Comparison of ENCODE assay signal across 39 cellular contexts in the genomic region with DNA sequence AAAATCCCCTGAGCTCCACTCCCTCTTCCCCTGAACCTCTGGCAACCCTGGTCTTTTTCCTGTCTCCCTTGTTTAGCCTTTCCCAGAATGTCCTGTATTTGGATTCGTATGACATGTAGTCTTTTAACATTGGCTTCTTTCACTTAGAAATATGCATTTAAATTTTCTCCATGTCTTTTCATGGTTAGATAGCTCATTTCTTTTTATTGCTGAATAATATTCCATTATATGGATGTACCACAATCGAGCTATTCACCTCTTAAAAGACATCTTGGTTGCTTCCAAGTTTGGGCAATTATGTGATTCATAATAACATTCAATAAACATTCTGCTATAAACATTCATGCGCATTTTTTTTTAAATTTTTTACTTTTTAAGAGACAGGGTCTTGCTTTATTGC.
"Had no signal": no experiment of that assay in that cellular context is flagged by ENCODE, and none has a peak within 500 bp of the region (broad histone marks: within the 10 kb centered on the region; RNA-seq: fewer than 3 reads in every experiment).

No MANE protein-coding gene starts in this region.

- H3K4me1 ChIP-seq: adrenal gland, ascending aorta, body of pancreas, breast epithelium had no signal

- H3K27me3 ChIP-seq: adrenal gland, ascending aorta, body of pancreas, brain microvascular endothelial cell, cardiac muscle cell had no signal

- H3K4me3 ChIP-seq: adrenal gland, ascending aorta, body of pancreas, breast epithelium, cardiac muscle cell had no signal

- H3K9me3 Mint-ChIP-seq: activated T-helper 1 cell treated with anti-CD3 and anti-CD28 coated beads, Interleukin-12 subunit alpha, Interleukin-12 subunit beta, Interleukin-2, Interleukin-4 antibody, amounts not matched to agents 30 ng/mL and 10 ng/mL and 1 ng/mL, durations not matched to agents 14 hours and 24 hours and 36 hours had no signal

- H3K4me1 Mint-ChIP-seq: activated naive CD4-positive, alpha-beta T cell treated with anti-CD3 and anti-CD28 coated beads, Interleukin-2, amount 10 ng/mL, durations not matched to agents 7 days and 5 days; activated naive CD4-positive, alpha-beta T cell treated with anti-CD3 and anti-CD28 coated beads, Interleukin-2, amount 50 U/mL, for 24 hours; activated naive CD8-positive, alpha-beta T cell treated with anti-CD3 and anti-CD28 coated beads for 36 hours; activated naive CD8-positive, alpha-beta T cell treated with anti-CD3 and anti-CD28 coated beads, Interleukin-2, amount 10 ng/mL, durations not matched to agents 7 days and 5 days; activated naive CD8-positive, alpha-beta T cell treated with anti-CD3 and anti-CD28 coated beads, Interleukin-2, amount 50 U/mL, for 24 hours; activated T-helper 17 cell treated with anti-CD3 and anti-CD28 coated beads, Interleukin-2, amount 50 U/mL, for 72 hours; central memory CD8-positive, alpha-beta T cell had no signal

- H3K36me3 ChIP-seq: adrenal gland, ascending aorta, brain microvascular endothelial cell, breast epithelium, cardiac muscle cell had no signal

- ATAC-seq: activated naive CD4-positive, alpha-beta T cell treated with anti-CD3 and anti-CD28 coated beads, Interleukin-2, amount 50 U/mL, for 72 hours; activated naive CD8-positive, alpha-beta T cell treated with anti-CD3 and anti-CD28 coated beads, Interleukin-2, amount 50 U/mL, for 24 hours; activated T-cell treated with anti-CD3 and anti-CD28 coated beads, Interleukin-2, amount 50 U/mL, for 4 hours; activated T-cell treated with anti-CD3 and anti-CD28 coated beads, Interleukin-2, amount 50 U/mL, for 72 hours; activated T-helper 17 cell treated with anti-CD3 and anti-CD28 coated beads, Interleukin-2, amount 50 U/mL, for 72 hours; body of pancreas had no signal

- H3K27ac Mint-ChIP-seq: activated naive CD4-positive, alpha-beta T cell treated with anti-CD3 and anti-CD28 coated beads for 36 hours; activated naive CD4-positive, alpha-beta T cell treated with anti-CD3 and anti-CD28 coated beads, Interleukin-2, amount 10 ng/mL, durations not matched to agents 7 days and 5 days; activated naive CD4-positive, alpha-beta T cell treated with anti-CD3 and anti-CD28 coated beads, Interleukin-2, amount 50 U/mL, for 24 hours; activated naive CD4-positive, alpha-beta T cell treated with anti-CD3 and anti-CD28 coated beads, Interleukin-2, amount 50 U/mL, for 72 hours; activated naive CD8-positive, alpha-beta T cell; activated naive CD8-positive, alpha-beta T cell treated with anti-CD3 and anti-CD28 coated beads for 36 hours; activated naive CD8-positive, alpha-beta T cell treated with anti-CD3 and anti-CD28 coated beads, Interleukin-2, amount 10 ng/mL, durations not matched to agents 7 days and 5 days; activated naive CD8-positive, alpha-beta T cell treated with anti-CD3 and anti-CD28 coated beads, Interleukin-2, amount 50 U/mL, for 24 hours; activated T-cell treated with anti-CD3 and anti-CD28 coated beads, Interleukin-2, amount 50 U/mL, for 72 hours; activated T-helper 1 cell treated with anti-CD3 and anti-CD28 coated beads, Interleukin-12 subunit alpha, Interleukin-12 subunit beta, Interleukin-2, Interleukin-4 antibody, amounts not matched to agents 30 ng/mL and 10 ng/mL and 1 ng/mL, durations not matched to agents 14 hours and 24 hours and 36 hours; activated T-helper 17 cell treated with anti-CD3 and anti-CD28 coated beads, Interleukin-2, amount 50 U/mL, for 72 hours; activated T-helper 2 cell treated with anti-CD3 and anti-CD28 coated beads, Interferon-gamma antibody, Interleukin-2, Interleukin-4, amounts not matched to agents 10 μg/mL and 5 μg/mL and 100 μg/mL, durations not matched to agents 14 hours and 24 hours and 36 hours; brain had no signal

- H3K27me3 Mint-ChIP-seq: activated naive CD4-positive, alpha-beta T cell treated with anti-CD3 and anti-CD28 coated beads, Interleukin-2, amount 10 ng/mL, durations not matched to agents 7 days and 5 days had no signal

- DNase-seq: activated effector memory CD4-positive, alpha-beta T cell treated with anti-CD3 and anti-CD28 coated beads, Interleukin-2, amount 50 U/mL, for 16 hours; activated effector memory CD4-positive, alpha-beta T cell treated with Interleukin-2 at 50 U/mL for 16 hours; activated gamma-delta T cell; activated gamma-delta T cell treated with Interleukin-2 at 50 U/mL for 16 hours; activated naive CD4-positive, alpha-beta T cell; activated naive CD4-positive, alpha-beta T cell treated with anti-CD3 and anti-CD28 coated beads for 36 hours; activated naive CD4-positive, alpha-beta T cell treated with anti-CD3 and anti-CD28 coated beads, Interleukin-2, amount 10 ng/mL, durations not matched to agents 7 days and 5 days; activated naive CD4-positive, alpha-beta T cell treated with anti-CD3 and anti-CD28 coated beads, Interleukin-2, amount 50 U/mL, for 16 hours; activated naive CD4-positive, alpha-beta T cell treated with Interleukin-2 at 50 U/mL for 16 hours; activated naive CD8-positive, alpha-beta T cell treated with anti-CD3 and anti-CD28 coated beads for 36 hours; activated naive CD8-positive, alpha-beta T cell treated with anti-CD3 and anti-CD28 coated beads, Interleukin-2, amount 10 ng/mL, durations not matched to agents 7 days and 5 days; activated naive CD8-positive, alpha-beta T cell treated with anti-CD3 and anti-CD28 coated beads, Interleukin-2, amount 50 U/mL, for 24 hours; activated T-cell treated with anti-CD3 and anti-CD28 coated beads, Interleukin-2, amount 50 U/mL, for 4 hours; activated T-cell treated with anti-CD3 and anti-CD28 coated beads, Interleukin-2, amount 50 U/mL, for 48 hours; activated T-cell treated with anti-CD3 and anti-CD28 coated beads, Interleukin-2, amount 50 U/mL, for 72 hours; adrenal gland; amniotic stem cell; amygdala; anterior cingulate cortex; aorta; body of pancreas; brain microvascular endothelial cell; caudate nucleus; central memory CD4-positive, alpha-beta T cell; cerebellar nuclear complex had no signal

- H3K36me3 Mint-ChIP-seq: activated naive CD4-positive, alpha-beta T cell treated with anti-CD3 and anti-CD28 coated beads, Interleukin-2, amount 10 ng/mL, durations not matched to agents 7 days and 5 days; activated naive CD4-positive, alpha-beta T cell treated with anti-CD3 and anti-CD28 coated beads, Interleukin-2, amount 50 U/mL, for 72 hours; activated naive CD8-positive, alpha-beta T cell; activated naive CD8-positive, alpha-beta T cell treated with anti-CD3 and anti-CD28 coated beads for 36 hours; activated naive CD8-positive, alpha-beta T cell treated with anti-CD3 and anti-CD28 coated beads, Interleukin-2, amount 10 ng/mL, durations not matched to agents 7 days and 5 days had no signal

- H3K9me3 ChIP-seq: adrenal gland had no signal

- FAIRE-seq: astrocyte, bronchial epithelial cell, colon had no signal

- H3K27ac ChIP-seq: adrenal gland, ascending aorta, body of pancreas, brain microvascular endothelial cell, breast epithelium, cardiac muscle cell had no signal

- H3K4me3 Mint-ChIP-seq: activated naive CD4-positive, alpha-beta T cell treated with anti-CD3 and anti-CD28 coated beads for 36 hours; activated naive CD4-positive, alpha-beta T cell treated with anti-CD3 and anti-CD28 coated beads, Interleukin-2, amount 10 ng/mL, durations not matched to agents 7 days and 5 days; activated naive CD4-positive, alpha-beta T cell treated with anti-CD3 and anti-CD28 coated beads, Interleukin-2, amount 50 U/mL, for 24 hours; activated naive CD8-positive, alpha-beta T cell; activated naive CD8-positive, alpha-beta T cell treated with anti-CD3 and anti-CD28 coated beads for 36 hours; activated naive CD8-positive, alpha-beta T cell treated with anti-CD3 and anti-CD28 coated beads, Interleukin-2, amount 10 ng/mL, durations not matched to agents 7 days and 5 days; activated naive CD8-positive, alpha-beta T cell treated with anti-CD3 and anti-CD28 coated beads, Interleukin-2, amount 50 U/mL, for 24 hours; activated T-cell treated with anti-CD3 and anti-CD28 coated beads, Interleukin-2, amount 50 U/mL, for 4 hours; activated T-cell treated with anti-CD3 and anti-CD28 coated beads, Interleukin-2, amount 50 U/mL, for 72 hours; activated T-helper 1 cell treated with anti-CD3 and anti-CD28 coated beads, Interleukin-12 subunit alpha, Interleukin-12 subunit beta, Interleukin-2, Interleukin-4 antibody, amounts not matched to agents 30 ng/mL and 10 ng/mL and 1 ng/mL, durations not matched to agents 14 hours and 24 hours and 36 hours; activated T-helper 17 cell treated with anti-CD3 and anti-CD28 coated beads, Interleukin-2, amount 50 U/mL, for 72 hours; brain; central memory CD8-positive, alpha-beta T cell had no signal
